Comparison of ENCODE assay signal across 19 cellular contexts in genomic region chr18:13910986-13911385, GRCh38.
"Had no signal": no experiment of that assay in that cellular context is flagged by ENCODE, and none has a peak within 500 bp of the region (broad histone marks: within the 10 kb centered on the region; RNA-seq: fewer than 3 reads in every experiment).

No MANE protein-coding gene starts in this region.

- DNase-seq: dermis blood vessel endothelial cell; effector CD4-positive, alpha-beta T cell; effector memory CD4-positive, alpha-beta T cell; foreskin keratinocyte; heart left ventricle; hypothalamus; immature natural killer cell; islet precursor cell; kidney; kidney glomerular epithelial cell; left colon; left ventricle myocardium inferior; mammary epithelial cell; mesendoderm; mucosa of descending colon; naive B cell; natural killer cell had no signal

- ATAC-seq: foreskin keratinocyte, gastroesophageal sphincter, heart left ventricle, left colon, left lobe of liver, mucosa of descending colon, natural killer cell had no signal
